Comparison of ENCODE assay signal across 28 cellular contexts in genomic region chr4:36485885-36486284, GRCh38.
"Had no signal": no experiment of that assay in that cellular context is flagged by ENCODE, and none has a peak within 500 bp of the region (broad histone marks: within the 10 kb centered on the region; RNA-seq: fewer than 3 reads in every experiment).

No MANE protein-coding gene starts in this region.

- H3K4me3 ChIP-seq: stomach, testis, thoracic aorta, thyroid gland, tibial artery, tibial nerve, transverse colon, upper lobe of left lung, upper lobe of right lung, uterus, vagina had no signal

- H3K4me1 ChIP-seq: stomach, testis, thyroid gland, tibial artery, tibial nerve, transverse colon, upper lobe of left lung, upper lobe of right lung, uterus, vagina had no signal

- H3K9me3 ChIP-seq: stomach, testis, thoracic aorta, thyroid gland, tibial artery, tibial nerve, transverse colon, upper lobe of left lung, upper lobe of right lung, uterus, vagina had no signal

- H3K27me3 Mint-ChIP-seq: stimulated activated naive CD8-positive, alpha-beta T cell treated with anti-CD3 and anti-CD28 coated beads, Interleukin-15, amount 100 ng/mL, for 72 hours; type B pancreatic cell had no signal

- ATAC-seq: stimulated activated effector memory CD8-positive, alpha-beta T cell treated with anti-CD3 and anti-CD28 coated beads, Interleukin-12 subunit alpha, Interleukin-12 subunit beta, amount 100 ng/mL, for 72 hours; stimulated activated memory B cell treated with anti-CD40 and anti-IgM and Interleukin-4, amounts not matched to agents 10 μg/mL and 1 μg/mL and 100 μg/mL, for 72 hours; stimulated activated naive B cell treated with anti-CD40 and anti-IgM and Interleukin-4, amounts not matched to agents 10 μg/mL and 1 μg/mL and 100 μg/mL, for 72 hours; stimulated activated naive CD8-positive, alpha-beta T cell treated with anti-CD3 and anti-CD28 coated beads, Interleukin-15, amount 100 ng/mL, for 72 hours; stimulated activated naive CD8-positive, alpha-beta T cell treated with anti-CD3 and anti-CD28 coated beads, Interleukin-15, Interleukin-2, amounts not matched to agents 100 U/mL and 50 U/mL, for 24 hours; upper lobe of right lung had no signal

- H3K4me1 Mint-ChIP-seq: stimulated activated effector memory CD8-positive, alpha-beta T cell treated with anti-CD3 and anti-CD28 coated beads, Interleukin-12 subunit alpha, Interleukin-12 subunit beta, amount 100 ng/mL, for 72 hours; stimulated activated memory B cell treated with anti-CD40 and anti-IgM and Interleukin-4, amounts not matched to agents 10 μg/mL and 1 μg/mL and 100 μg/mL, for 72 hours; stimulated activated naive B cell treated with anti-CD40 and anti-IgM and Interleukin-4, amounts not matched to agents 10 μg/mL and 1 μg/mL and 100 μg/mL, for 72 hours; stimulated activated naive CD8-positive, alpha-beta T cell treated with anti-CD3 and anti-CD28 coated beads, Interleukin-15, amount 100 ng/mL, for 72 hours had no signal

- DNase-seq: stimulated activated CD4-positive, alpha-beta T cell treated with anti-CD3 and anti-CD28 coated beads, Interleukin-2, amount 100 ng/mL, for 48 hours; stimulated activated CD4-positive, alpha-beta T cell treated with anti-CD3 and anti-CD28 coated beads, Interleukin-4, amount 100 ng/mL, for 1 hour; stimulated activated CD4-positive, alpha-beta T cell treated with anti-CD3 and anti-CD28 coated beads, Interleukin-4, amount 100 ng/mL, for 24 hours; stimulated activated CD4-positive, alpha-beta T cell treated with anti-CD3 and anti-CD28 coated beads, Interleukin-4, amount 100 ng/mL, for 4 hours; stimulated activated CD8-positive, alpha-beta memory T cell treated with anti-CD3 and anti-CD28 coated beads, Interleukin-4, amount 100 ng/mL, for 48 hours; stimulated activated naive B cell treated with anti-CD40 and anti-IgM and Interleukin-4, amounts not matched to agents 10 μg/mL and 1 μg/mL and 100 μg/mL, for 72 hours; stimulated activated naive CD4-positive, alpha-beta T cell; stimulated activated naive CD4-positive, alpha-beta T cell treated with Interleukin-2 at 50 U/mL for 16 hours; stimulated activated naive CD8-positive, alpha-beta T cell treated with anti-CD3 and anti-CD28 coated beads, Interleukin-15, amount 100 ng/mL, for 72 hours; stimulated activated naive CD8-positive, alpha-beta T cell treated with anti-CD3 and anti-CD28 coated beads, Interleukin-15, Interleukin-2, amounts not matched to agents 100 U/mL and 50 U/mL, for 24 hours; stomach; substantia nigra; testis; thyroid gland; tibial artery; transverse colon; trophoblast cell; upper lobe of left lung; upper lobe of right lung; uterus had no signal

- H3K36me3 ChIP-seq: stomach, thoracic aorta, thyroid gland, tibial artery, tibial nerve, transverse colon, upper lobe of left lung, upper lobe of right lung, uterus, vagina had no signal

- H3K9me3 Mint-ChIP-seq: stimulated activated effector memory CD8-positive, alpha-beta T cell treated with anti-CD3 and anti-CD28 coated beads, Interleukin-12 subunit alpha, Interleukin-12 subunit beta, amount 100 ng/mL, for 72 hours; stimulated activated memory B cell treated with anti-CD40 and anti-IgM and Interleukin-4, amounts not matched to agents 10 μg/mL and 1 μg/mL and 100 μg/mL, for 72 hours; stimulated activated naive B cell treated with anti-CD40 and anti-IgM and Interleukin-4, amounts not matched to agents 10 μg/mL and 1 μg/mL and 100 μg/mL, for 72 hours; stimulated activated naive CD8-positive, alpha-beta T cell treated with anti-CD3 and anti-CD28 coated beads, Interleukin-15, amount 100 ng/mL, for 72 hours; stimulated activated naive CD8-positive, alpha-beta T cell treated with anti-CD3 and anti-CD28 coated beads, Interleukin-15, Interleukin-2, amounts not matched to agents 100 ng/mL and 50 ng/mL, for 24 hours; type B pancreatic cell had no signal

- H3K27ac Mint-ChIP-seq: stimulated activated effector memory CD8-positive, alpha-beta T cell treated with anti-CD3 and anti-CD28 coated beads, Interleukin-12 subunit alpha, Interleukin-12 subunit beta, amount 100 ng/mL, for 72 hours; stimulated activated memory B cell treated with anti-CD40 and anti-IgM and Interleukin-4, amounts not matched to agents 10 μg/mL and 1 μg/mL and 100 μg/mL, for 72 hours; stimulated activated naive B cell treated with anti-CD40 and anti-IgM and Interleukin-4, amounts not matched to agents 10 μg/mL and 1 μg/mL and 100 μg/mL, for 72 hours; stimulated activated naive CD8-positive, alpha-beta T cell treated with anti-CD3 and anti-CD28 coated beads, Interleukin-15, amount 100 ng/mL, for 72 hours; stimulated activated naive CD8-positive, alpha-beta T cell treated with anti-CD3 and anti-CD28 coated beads, Interleukin-15, Interleukin-2, amounts not matched to agents 100 ng/mL and 50 ng/mL, for 24 hours; type B pancreatic cell had no signal

- H3K36me3 Mint-ChIP-seq: stimulated activated effector memory CD8-positive, alpha-beta T cell treated with anti-CD3 and anti-CD28 coated beads, Interleukin-12 subunit alpha, Interleukin-12 subunit beta, amount 100 ng/mL, for 72 hours; stimulated activated memory B cell treated with anti-CD40 and anti-IgM and Interleukin-4, amounts not matched to agents 10 μg/mL and 1 μg/mL and 100 μg/mL, for 72 hours; stimulated activated naive B cell treated with anti-CD40 and anti-IgM and Interleukin-4, amounts not matched to agents 10 μg/mL and 1 μg/mL and 100 μg/mL, for 72 hours; type B pancreatic cell had no signal

- FAIRE-seq: urothelium cell line had no signal

- H3K27me3 ChIP-seq: stomach, testis, thyroid gland, tibial artery, tibial nerve, transverse colon, upper lobe of left lung, upper lobe of right lung, uterus, vagina had no signal

- H3K4me3 Mint-ChIP-seq: stimulated activated effector memory CD8-positive, alpha-beta T cell treated with anti-CD3 and anti-CD28 coated beads, Interleukin-12 subunit alpha, Interleukin-12 subunit beta, amount 100 ng/mL, for 72 hours; stimulated activated memory B cell treated with anti-CD40 and anti-IgM and Interleukin-4, amounts not matched to agents 10 μg/mL and 1 μg/mL and 100 μg/mL, for 72 hours; stimulated activated naive B cell treated with anti-CD40 and anti-IgM and Interleukin-4, amounts not matched to agents 10 μg/mL and 1 μg/mL and 100 μg/mL, for 72 hours; stimulated activated naive CD8-positive, alpha-beta T cell treated with anti-CD3 and anti-CD28 coated beads, Interleukin-15, amount 100 ng/mL, for 72 hours; stimulated activated naive CD8-positive, alpha-beta T cell treated with anti-CD3 and anti-CD28 coated beads, Interleukin-15, Interleukin-2, amounts not matched to agents 100 ng/mL and 50 ng/mL, for 24 hours; type B pancreatic cell had no signal

- H3K27ac ChIP-seq: stomach, testis, thoracic aorta, thyroid gland, tibial artery, tibial nerve, transverse colon, upper lobe of left lung, upper lobe of right lung, uterus, vagina had no signal
